25 cellular contexts compared by ENCODE assay signal in genomic region chr3:172929451-172929850, GRCh38.
"Had no signal": no experiment of that assay in that cellular context is flagged by ENCODE, and none has a peak within 500 bp of the region (broad histone marks: within the 10 kb centered on the region; RNA-seq: fewer than 3 reads in every experiment).

No MANE protein-coding gene starts in this region.

- H3K27ac ChIP-seq: ascending aorta, cardiac muscle cell, RWPE1 had no signal

- ATAC-seq: activated CD4-positive, alpha-beta T cell treated with anti-CD3 and anti-CD28 coated beads for 36 hours; activated CD4-positive, CD25-positive, alpha-beta regulatory T cell treated with anti-CD3 and anti-CD28 coated beads, Interleukin-2, amount 50 U/mL, for 24 hours; activated CD8-positive, alpha-beta T cell treated with anti-CD3 and anti-CD28 coated beads, Interleukin-2, amount 10 ng/mL, durations not matched to agents 7 days and 5 days; K562; PC-3; Right ventricle myocardium inferior had no signal

- H3K4me1 ChIP-seq: ascending aorta had no signal

- H3K36me3 ChIP-seq: ascending aorta, cardiac muscle cell had no signal

- H3K27me3 ChIP-seq: ascending aorta, cardiac muscle cell had no signal

- H3K9me3 ChIP-seq: ascending aorta had no signal

- DNase-seq: activated CD4-positive, alpha-beta T cell treated with anti-CD3 and anti-CD28 coated beads for 36 hours; activated CD4-positive, alpha-beta T cell treated with anti-CD3 and anti-CD28 coated beads, Interleukin-2, amount 10 ng/mL, durations not matched to agents 7 days and 5 days; activated CD4-positive, alpha-beta T cell treated with anti-CD3 and anti-CD28 coated beads, Interleukin-2, amount 50 U/mL, for 48 hours; activated CD8-positive, alpha-beta T cell treated with anti-CD3 and anti-CD28 coated beads, Interleukin-2, amount 10 ng/mL, durations not matched to agents 7 days and 5 days; activated gamma-delta T cell; activated naive CD4-positive, alpha-beta T cell treated with Interleukin-2 at 50 U/mL for 16 hours; activated naive CD8-positive, alpha-beta T cell treated with anti-CD3 and anti-CD28 coated beads, Interleukin-2, amount 10 ng/mL, durations not matched to agents 7 days and 5 days; activated T-cell treated with anti-CD3 and anti-CD28 coated beads, Interleukin-2, amount 50 U/mL, for 24 hours; amygdala; NCI-H1105; NCI-H1417 treated with DMSO at 0.1 percent for 48 hours; NCI-H187 treated with DMSO at 0.1 percent for 48 hours; NCI-H2081; NCI-H2227 treated with DMSO at 0.1 percent for 48 hours; NCI-H446 treated with DMSO at 0.1 percent for 48 hours; NCI-H748 treated with DMSO at 0.1 percent for 48 hours; NK-92 treated with Interleukin-12 subunit alpha and Interleukin-12 subunit beta, amount 100 ng/mL, for 24 hours; PC-3; SIG-M5 had no signal

- H3K4me3 ChIP-seq: ascending aorta, cardiac muscle cell, K562 had no signal
